25 cellular contexts compared by ENCODE assay signal in genomic region chr11:3128356-3129180, GRCh38. TPM values are rescaled to one million over a fixed set of nuclear protein-coding genes. Genes with fewer than 3 reads are reported as not detected.
DNase-seq lines count a peak whose midpoint lies in the region; ATAC-seq and TF ChIP-seq lines count a peak whose summit lies in the region.
"Had no signal": no experiment of that assay in that cellular context is flagged by ENCODE, and none has a peak within 500 bp of the region (broad histone marks: within the 10 kb centered on the region; RNA-seq: fewer than 3 reads in every experiment).

No MANE protein-coding gene starts in this region.

- TF ChIP-seq CTCF in gastroesophageal sphincter (IDR thresholded peaks at IDR 0.05), result no peak
- TF ChIP-seq CTCF in uterus (IDR thresholded peaks at IDR 0.05), result no peak

- H3K9ac ChIP-seq in mesenchymal stem cell (ENCODE audit: low read length), result no peak overlapping the region

- H2AK5ac ChIP-seq in mesenchymal stem cell (ENCODE audit: low read length, severe bottlenecking), result no peak overlapping the region

- H2AFZ ChIP-seq in mesenchymal stem cell (ENCODE audit: low read depth, low read length), result no peak overlapping the region

- H4K91ac ChIP-seq in mesenchymal stem cell (ENCODE audit: low read length), result peak overlapping the region; percentile 35

- H4K8ac ChIP-seq in mesenchymal stem cell (ENCODE audit: low read length), result no peak overlapping the region

- H3K79me1 ChIP-seq in mesenchymal stem cell (replicated peaks; ENCODE audit: low read length, poor library complexity, severe bottlenecking), result peaks cover 4% of the 10 kb centered on the region

- H2BK5ac ChIP-seq in mesenchymal stem cell (ENCODE audit: low read depth, low read length, poor library complexity, severe bottlenecking), result no peak overlapping the region

- H3K27me3 ChIP-seq in gastroesophageal sphincter (no peaks in the 10 kb centered on the region), mesenchymal stem cell (ENCODE audit: control insufficient read depth in 1 of 2, insufficient read depth in 1 of 2, low read length in 2 of 2) (no peaks in the 10 kb centered on the region), uterus (no peaks in the 10 kb centered on the region)
- H3K27me3 ChIP-seq in effector memory CD4-positive, alpha-beta T cell (replicated peaks; ENCODE audit: control insufficient read depth, insufficient read depth, low read length, poor library complexity, severe bottlenecking), result no peaks in the 10 kb centered on the region
- H3K27me3 ChIP-seq: cardiac muscle cell, neutrophil, tibial artery had no signal

- peaks cover 0 to 55% of the 10 kb centered on the region in 2 donors for H3K36me3 ChIP-seq in gastroesophageal sphincter
- peaks cover 17 to 38% of the 10 kb centered on the region in 2 experiments for H3K36me3 ChIP-seq in mesenchymal stem cell (ENCODE audit: control insufficient read depth in 1 of 2, insufficient read depth in 2 of 2, low read depth in 1 of 2, low read length in 2 of 2)
- H3K36me3 ChIP-seq in uterus, result no peaks in the 10 kb centered on the region
- H3K36me3 ChIP-seq in effector memory CD4-positive, alpha-beta T cell (ENCODE audit: control insufficient read depth, insufficient read depth, low read length), result no peaks in the 10 kb centered on the region
- H3K36me3 ChIP-seq: cardiac muscle cell, HAP-1, neutrophil, prostate gland had no signal

- no peak overlapping the region for H3K14ac ChIP-seq in mesenchymal stem cell (ENCODE audit: low read length in 2 of 2)

- no peak overlapping the region for H2BK12ac ChIP-seq in mesenchymal stem cell (ENCODE audit: low read length in 2 of 2)

- intact Hi-C loops in Right ventricle myocardium inferior (cut with DNase I) (no loop called here), cardiac septum (cut with DNase I) (loop anchor here (5.0 kb wide), 1 partner anchor 39 kb away; the partner anchor contains the start of gene OSBPL5), uterus (cut with DNase I; ENCODE audit: low total_unique reads) (no loop called here)

- WGBS in gastroesophageal sphincter (ENCODE audit: low coverage in 1 of 2), 2 donors, result 83% methylated on average over 2 of the region's 19 CpGs; no CpG with 5 or more reads in 1 of the 2 donors
- 91% methylated on average over 18 of the region's 19 CpGs for WGBS in mesenchymal stem cell

- DNase-seq in Right ventricle myocardium inferior (ENCODE audit: missing footprints) (peak; percentile 42), cardiac septum (ENCODE audit: low spot score) (no peak), mesenchymal stem cell (no peak), uterus (peak; percentile 11 to 12), G401 (ENCODE audit: low spot score) (no peak), KG1 (lab: John Stamatoyannopoulos, UW) (no peak)
- DNase-seq in effector memory CD4-positive, alpha-beta T cell, result no peak
- DNase-seq: activated B cell treated with CpG ODN at 0.5 μM for 24 hours; activated CD4-positive, alpha-beta T cell treated with anti-CD3 and anti-CD28 coated beads, Interleukin-2, amount 50 U/mL, for 1 hour; activated naive CD4-positive, alpha-beta T cell treated with anti-CD3 and anti-CD28 coated beads for 36 hours; activated T-cell treated with anti-CD3 and anti-CD28 coated beads, Interleukin-2, amount 50 U/mL, for 72 hours; anterior cingulate cortex; cortex of kidney; GDM1; NCI-H1092 treated with DMSO at 0.1 percent for 48 hours; NCI-H1930; NCI-H524; NK-92 treated with Interleukin-12 subunit alpha and Interleukin-12 subunit beta, amount 100 ng/mL, for 24 hours had no signal

- H3K27ac ChIP-seq in gastroesophageal sphincter, result peak overlapping the region in 3 of 4 donors; percentile 66 to 71 (median 67)
- no peak overlapping the region for H3K27ac ChIP-seq in mesenchymal stem cell (ENCODE audit: low read length, poor library complexity, severe bottlenecking)
- peak overlapping the region in 1 of 2 donors; percentile 64 for H3K27ac ChIP-seq in uterus
- H3K27ac ChIP-seq in effector memory CD4-positive, alpha-beta T cell (ENCODE audit: insufficient read depth, low read length, poor library complexity, severe bottlenecking), result no peak overlapping the region
- H3K27ac ChIP-seq: cardiac muscle cell, neutrophil, tibial artery had no signal

- no peak for TF ChIP-seq EP300 in gastroesophageal sphincter (IDR thresholded peaks at IDR 0.05)

- H2BK15ac ChIP-seq in mesenchymal stem cell (ENCODE audit: low read depth, poor library complexity, severe bottlenecking), result peak overlapping the region; percentile 12

- H3K4ac ChIP-seq in mesenchymal stem cell (ENCODE audit: low read depth in 1 of 2, low read length in 2 of 2), result no peak overlapping the region

- in situ Hi-C loops in G401 (cut with HindIII; ENCODE audit: low sequenced_read_pairs), result no loop called here

- no peak overlapping the region for H3K4me2 ChIP-seq in mesenchymal stem cell (ENCODE audit: low read length, poor library complexity, severe bottlenecking)

- H3K4me3 ChIP-seq in gastroesophageal sphincter, result no peak overlapping the region
- H3K4me3 ChIP-seq in mesenchymal stem cell (ENCODE audit: insufficient read depth in 1 of 2, low read depth in 1 of 2, low read length in 2 of 2), result no peak overlapping the region
- no peak overlapping the region for H3K4me3 ChIP-seq in uterus
- H3K4me3 ChIP-seq in effector memory CD4-positive, alpha-beta T cell (ENCODE audit: insufficient read depth, low read depth, low read length, poor library complexity, severe bottlenecking), result no peak overlapping the region
- H3K4me3 ChIP-seq: cardiac muscle cell, HAP-1, lung, prostate gland, tibial artery had no signal

- ATAC-seq in Right ventricle myocardium inferior (no peak), gastroesophageal sphincter (no peak)
- ATAC-seq: activated T-cell treated with anti-CD3 and anti-CD28 coated beads, Interleukin-2, amount 50 U/mL, for 72 hours had no signal

- H3K9me3 ChIP-seq in gastroesophageal sphincter (no peaks in the 10 kb centered on the region), mesenchymal stem cell (ENCODE audit: control insufficient read depth, low read length) (no peaks in the 10 kb centered on the region), uterus (no peaks in the 10 kb centered on the region)
- no peaks in the 10 kb centered on the region for H3K9me3 ChIP-seq in effector memory CD4-positive, alpha-beta T cell (ENCODE audit: control insufficient read depth, low read length)
- H3K9me3 ChIP-seq: HAP-1, neutrophil, prostate gland, tibial artery had no signal

- H3K18ac ChIP-seq in mesenchymal stem cell (ENCODE audit: low read depth in 1 of 2, low read length in 2 of 2), result no peak overlapping the region

- H3K4me1 ChIP-seq in gastroesophageal sphincter (peaks cover 4 to 55% (median 14%) of the 10 kb centered on the region in 3 donors), mesenchymal stem cell (ENCODE audit: control insufficient read depth, insufficient read depth, low read depth, low read length) (peaks cover 13% of the 10 kb centered on the region), uterus (peaks cover 6 to 12% of the 10 kb centered on the region in 2 donors)
- H3K4me1 ChIP-seq in effector memory CD4-positive, alpha-beta T cell (ENCODE audit: control insufficient read depth, insufficient read depth, low read length, poor library complexity, severe bottlenecking), result no peaks in the 10 kb centered on the region
- H3K4me1 ChIP-seq: HAP-1 had no signal

- no peak overlapping the region for H2BK120ac ChIP-seq in mesenchymal stem cell (ENCODE audit: low read depth, low read length)

- no peak overlapping the region for H3K23ac ChIP-seq in mesenchymal stem cell (ENCODE audit: low read length in 2 of 2)

- no peak for TF ChIP-seq POLR2A in gastroesophageal sphincter (IDR thresholded peaks at IDR 0.05)
- no peak for TF ChIP-seq POLR2A in uterus (IDR thresholded peaks at IDR 0.05)

RNA-seq across cellular contexts. Expression of gene OSBPL5, which starts 36.5 kb away (rescaled TPM):
- total RNA-seq in Right ventricle myocardium inferior, result 18.4 TPM
- 16.6 TPM for total RNA-seq in cardiac septum
- total RNA-seq in gastroesophageal sphincter, result 10 to 100 TPM; 39.9 to 94.0 (median 66.4) TPM
- polyA plus RNA-seq in mesenchymal stem cell (2013, experiment 1 of 2), result 13.7 TPM
- polyA plus RNA-seq in mesenchymal stem cell (2013, experiment 2 of 2), result 14.6 TPM
- total RNA-seq in uterus, result 10 to 100 TPM; 24.7 to 83.3 (median 48.2) TPM
- total RNA-seq in G401 (2014; rRNA removed; shearing (Covaris generic)), result 13.2 and 16.2 TPM in 2 replicates
- total RNA-seq: activated B cell treated with CpG ODN at 0.5 μM for 24 hours had no signal

Comparison
In these comparisons a context has a peak if more than half of its experiments do, and no peak if none do; other contexts are left out.
1. DNase-seq: peak in Right ventricle myocardium inferior (single experiment) and uterus (2 of 2); none in cardiac septum (single experiment), mesenchymal stem cell (single experiment), G401 (single experiment), effector memory CD4-positive, alpha-beta T cell (0 of 3) and KG1 (single experiment).
2. H3K27ac ChIP-seq: peak in gastroesophageal sphincter (3 of 4); none in mesenchymal stem cell (single experiment) and effector memory CD4-positive, alpha-beta T cell (single experiment).